8 cellular contexts compared by ENCODE assay signal in genomic region chr1:1069061-1069710, GRCh38. TPM values are rescaled to one million over a fixed set of nuclear protein-coding genes. Genes with fewer than 3 reads are reported as not detected.
DNase-seq lines count a peak whose midpoint lies in the region; ATAC-seq, FAIRE-seq and TF ChIP-seq lines count a peak whose summit lies in the region.

No MANE protein-coding gene starts in this region.

- H3K4me3 ChIP-seq in Peyer's patch = peak overlapping the region; percentile 54 to 68 (median 60)
- H3K4me3 ChIP-seq in fibroblast of the aortic adventitia (ENCODE audit: low read depth, low read length) = peak overlapping the region; percentile 71
- peak overlapping the region; percentile 49 for H3K4me3 ChIP-seq in neuron (ENCODE audit: low read length)
- peak overlapping the region; percentile 42 to 59 (median 54) for H3K4me3 ChIP-seq in stomach

- H2AFZ ChIP-seq in neuron (ENCODE audit: low read depth, low read length) = no peak overlapping the region

- 1 to 20% (median 3%) methylated on average over 1 to 75 of the region's 75 CpGs for WGBS in stomach, 5 donors

- DNase-seq in GM18507 (ENCODE audit: extremely low spot score, insufficient read length, low read depth) (peak; percentile 96), Peyer's patch (peak; percentile 82 to 93 (median 93)), fibroblast of the aortic adventitia (ENCODE audit: low read depth) (peak; percentile 25), stomach (peak; percentile 90)
- DNase-seq in activated T-helper 1 cell treated with anti-CD3 and anti-CD28 coated beads, Interleukin-2, amount 50 U/mL, for 16 hours (ENCODE audit: low read depth in 1 of 2, low spot score in 1 of 2) = peak; percentile 86 to 87

- H3K9me3 ChIP-seq in Peyer's patch = no peaks in the 10 kb centered on the region
- H3K9me3 ChIP-seq in neuron (ENCODE audit: low read length) = no peaks in the 10 kb centered on the region
- no peaks in the 10 kb centered on the region for H3K9me3 ChIP-seq in stomach

- H3K4me1 ChIP-seq in Peyer's patch (peaks cover 0 to 32% (median 18%) of the 10 kb centered on the region in 4 donors), neuron (ENCODE audit: insufficient read depth, low read length) (peaks cover 22% of the 10 kb centered on the region), stomach (peaks cover 22 to 63% (median 45%) of the 10 kb centered on the region in 4 donors)

- no peak for TF ChIP-seq EP300 in stomach (IDR thresholded peaks at IDR 0.05)

- peak; percentile 94 for FAIRE-seq in GM18507 (lab: Jason Lieb, UNC)

- intact Hi-C loops in stomach (cut with DNase I; ENCODE audit: low total_unique reads) = no loop called here

- TF ChIP-seq POLR2A in Peyer's patch (IDR thresholded peaks at IDR 0.05) = peak; percentile 39 to 55
- TF ChIP-seq POLR2A in stomach (IDR thresholded peaks at IDR 0.05) = no peak

- TF ChIP-seq CTCF in 22Rv1 (IDR thresholded peaks at IDR 0.05) (no peak), Peyer's patch (IDR thresholded peaks at IDR 0.05) (no peak), fibroblast of the aortic adventitia (IDR thresholded peaks at IDR 0.05; ENCODE audit: insufficient read depth, low read length) (no peak), stomach (IDR thresholded peaks at IDR 0.05) (no peak)

- peak overlapping the region; percentile 91 for H3K27ac ChIP-seq in 22Rv1
- peak overlapping the region; percentile 76 to 94 (median 80) for H3K27ac ChIP-seq in Peyer's patch
- H3K27ac ChIP-seq in stomach = peak overlapping the region; percentile 77 to 90 (median 86)

- H3K27me3 ChIP-seq in Peyer's patch = no peaks in the 10 kb centered on the region
- peaks cover 59% of the 10 kb centered on the region for H3K27me3 ChIP-seq in neuron (ENCODE audit: insufficient read depth, low read length)
- peaks cover 6 to 89% (median 29%) of the 10 kb centered on the region in 3 donors for H3K27me3 ChIP-seq in stomach

- ATAC-seq in HG03520 (IDR thresholded peaks at IDR 0.05; ENCODE audit: unreplicated experiment) = peak; percentile 41

- H3K36me3 ChIP-seq in Peyer's patch (no peaks in the 10 kb centered on the region), neuron (ENCODE audit: insufficient read depth, low read length) (no peaks in the 10 kb centered on the region), stomach (no peaks in the 10 kb centered on the region)

RNA-seq across cellular contexts. Expression of gene RNF223, which starts 4.9 kb away (rescaled TPM):
- 1 to 10 TPM in 1 of 4 donors, not detected in 3; 1.3 TPM for total RNA-seq in Peyer's patch
- not detected in 2 replicates for total RNA-seq in fibroblast of the aortic adventitia (ENCODE audit: low replicate concordance)
- total RNA-seq in stomach = 1 to 10 TPM in 2 of 5 donors, not detected in 3; 1.4 to 5.9 TPM
- polyA plus RNA-seq in stomach = 1 to 10 TPM; 3.2 to 8.1 (median 3.4) TPM

RNA-seq across cellular contexts. Expression of gene C1orf159, which starts 46.7 kb away (rescaled TPM):
- 10 to 100 TPM; 14.0 to 32.0 (median 22.7) TPM for total RNA-seq in Peyer's patch
- total RNA-seq in fibroblast of the aortic adventitia (ENCODE audit: low replicate concordance) = 6.1 and 7.7 TPM in 2 replicates
- 10 to 100 TPM; 15.8 to 67.0 (median 33.8) TPM for total RNA-seq in stomach
- polyA plus RNA-seq in stomach = 10 to 100 TPM; 10.2 to 17.1 (median 12.8) TPM

RNA-seq across cellular contexts. Expression of gene AGRN, which starts 49.3 kb away (rescaled TPM):
- total RNA-seq in Peyer's patch (100 to 1,000 TPM in 1 of 4 donors, 10 to 100 TPM in 3; 33.0 to 103 (median 41.4) TPM), fibroblast of the aortic adventitia (ENCODE audit: low replicate concordance) (7.9 and 85.7 TPM in 2 replicates), stomach (100 to 1,000 TPM in 2 of 5 donors, 10 to 100 TPM in 3; 38.0 to 459 (median 77.8) TPM)
- 10 to 100 TPM in 2 of 3 donors, 1 to 10 TPM in 1; 3.5 to 33.7 (median 31.9) TPM for polyA plus RNA-seq in stomach

RNA-seq across cellular contexts. Expression of gene ISG15, which starts 55.9 kb away (rescaled TPM):
- total RNA-seq in Peyer's patch (10 to 100 TPM; 17.0 to 91.6 (median 40.1) TPM), fibroblast of the aortic adventitia (ENCODE audit: low replicate concordance) (34.7 and 39.6 TPM in 2 replicates), stomach (10 to 100 TPM; 16.3 to 84.6 (median 19.3) TPM)
- 100 to 1,000 TPM in 1 of 3 donors, 10 to 100 TPM in 2; 78.1 to 105 (median 97.1) TPM for polyA plus RNA-seq in stomach

Comparison
In these comparisons a context has a peak if more than half of its experiments do, and no peak if none do; other contexts are left out.
1. Peak in every context shown above with its lines: DNase-seq, ATAC-seq, H3K4me3 ChIP-seq and H3K27ac ChIP-seq.
2. DNase-seq: peak in every context shown above with its lines; median percentile 96 in GM18507; 93 in Peyer's patch; 90 in stomach; 86 in activated T-helper 1 cell treated with anti-CD3 and anti-CD28 coated beads, Interleukin-2, amount 50 U/mL, for 16 hours; 25 in fibroblast of the aortic adventitia.
3. POLR2A ChIP-seq: peak in Peyer's patch (2 of 2); none in stomach (0 of 4).